Comparison of ENCODE assay signal across 15 cellular contexts in the genomic region with DNA sequence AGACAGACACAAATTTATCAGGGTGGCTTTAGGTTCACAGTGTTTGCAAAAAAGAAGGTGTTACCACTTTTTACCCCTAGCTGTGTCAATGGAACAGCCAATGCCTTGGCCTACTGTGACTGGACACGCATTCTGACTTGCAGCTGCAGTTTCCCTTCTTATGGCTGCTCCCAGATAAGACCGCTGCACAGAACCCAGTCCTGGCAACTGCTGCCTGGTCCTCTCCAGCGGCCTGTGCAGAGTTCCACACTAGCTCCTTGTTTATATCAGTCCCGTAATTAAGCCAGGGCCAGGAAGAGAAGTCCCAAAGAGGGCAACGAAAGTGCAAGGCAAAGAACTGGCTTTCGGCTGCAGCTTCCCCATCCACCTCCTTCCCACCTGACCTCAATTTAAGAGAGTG.
"Had no signal": no experiment of that assay in that cellular context is flagged by ENCODE, and none has a peak within 500 bp of the region (broad histone marks: within the 10 kb centered on the region; RNA-seq: fewer than 3 reads in every experiment).

No MANE protein-coding gene starts in this region.

- H3K27ac ChIP-seq: epithelial cell of prostate, esophagus squamous epithelium, gastroesophageal sphincter, pancreas, prostate gland, tibial nerve had no signal

- H3K4me3 ChIP-seq: esophagus squamous epithelium, gastroesophageal sphincter, pancreas, prostate gland, smooth muscle cell, tibial nerve had no signal

- H3K27me3 ChIP-seq: esophagus squamous epithelium, gastroesophageal sphincter, pancreas, tibial nerve had no signal

- H3K9me3 ChIP-seq: esophagus squamous epithelium, gastroesophageal sphincter, pancreas, prostate gland, tibial nerve had no signal

- H3K4me1 ChIP-seq: gastroesophageal sphincter, prostate gland, tibial nerve had no signal

- H3K36me3 ChIP-seq: esophagus squamous epithelium, gastroesophageal sphincter, pancreas, prostate gland, tibial nerve had no signal

- ATAC-seq: effector memory CD8-positive, alpha-beta T cell; gastroesophageal sphincter; pancreas had no signal

- DNase-seq: effector memory CD8-positive, alpha-beta T cell; esophagus squamous epithelium; glutamatergic neuron; islet precursor cell; mesendoderm; naive B cell; occipital lobe; pancreas; stimulated activated CD4-positive, alpha-beta T cell treated with anti-CD3 and anti-CD28 coated beads, Interleukin-2, amount 100 ng/mL, for 48 hours; stimulated activated naive CD4-positive, alpha-beta T cell treated with Interleukin-2 at 50 U/mL for 16 hours had no signal
